In the genomic region with DNA sequence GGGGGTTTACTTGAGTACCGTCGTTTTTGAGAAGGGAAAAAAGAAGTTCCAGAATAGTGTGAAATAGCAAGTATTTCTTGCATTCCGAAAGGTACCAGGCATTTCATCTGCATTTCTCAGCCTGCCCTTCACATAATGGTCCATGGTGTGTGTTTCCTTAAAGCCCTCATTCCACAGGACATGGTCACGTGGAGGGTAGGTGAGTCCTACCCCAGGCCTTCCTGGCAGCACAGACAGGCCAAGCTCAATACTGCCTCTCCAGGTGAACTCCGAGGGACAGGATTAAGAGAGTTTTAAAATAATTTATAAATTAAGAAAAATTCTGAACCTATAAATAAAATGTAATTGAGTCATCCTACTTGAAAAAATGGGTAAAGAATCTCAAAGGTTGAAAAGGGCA, we compare ENCODE assay signal across 24 cellular contexts.
DNase-seq lines count a peak whose midpoint lies in the region; ATAC-seq and TF ChIP-seq lines count a peak whose summit lies in the region.
"Had no signal": no experiment of that assay in that cellular context is flagged by ENCODE, and none has a peak within 500 bp of the region (broad histone marks: within the 10 kb centered on the region; RNA-seq: fewer than 3 reads in every experiment).

No MANE protein-coding gene starts in this region.

- DNase-seq in GM23338 (ENCODE audit: low spot score) (peak; percentile 51), Karpas-422 (peak; percentile 37), brain microvascular endothelial cell (no peak), mesendoderm (peak; percentile 76), AG20443 (ENCODE audit: low spot score) (no peak), OCI-M2 (lab: John Stamatoyannopoulos, UW; ENCODE audit: unreplicated experiment) (no peak), DMS 273 treated with DMSO at 0.1 percent for 48 hours (lab: John Stamatoyannopoulos, UW) (no peak)
- DNase-seq: 8988T; CD4-positive, CD25-positive, alpha-beta regulatory T cell; COR-L47; DMS53; HCEC 1CT; KG1; MV-4-11; NCI-H1417; NCI-H187; NCI-H2107; NCI-H2227 treated with DMSO at 0.1 percent for 48 hours; NCI-H510A treated with DMSO at 0.1 percent for 48 hours; NCI-H82 had no signal

- H3K4me3 Mint-ChIP-seq in GM23338: no peak overlapping the region
- H3K4me3 Mint-ChIP-seq: B cell; CD4-positive, CD25-positive, alpha-beta regulatory T cell had no signal

- H3K27ac ChIP-seq in GM23338 (ENCODE audit: low read depth) (no peak overlapping the region), Karpas-422 (ENCODE audit: low read length) (no peak overlapping the region), brain microvascular endothelial cell (no peak overlapping the region), mesendoderm (ENCODE audit: low read depth, low read length) (no peak overlapping the region)
- H3K27ac ChIP-seq: SJSA1 had no signal

- H3K4me1 ChIP-seq in GM23338 (ENCODE audit: insufficient read depth): peaks cover 56% of the 10 kb centered on the region
- H3K4me1 ChIP-seq in Karpas-422 (ENCODE audit: low read length): no peaks in the 10 kb centered on the region
- peaks cover 13% of the 10 kb centered on the region for H3K4me1 ChIP-seq in mesendoderm (ENCODE audit: control insufficient read depth, low read depth, low read length)

- H3K79me2 ChIP-seq in GM23338 (replicated peaks; ENCODE audit: insufficient read depth) (no peaks in the 10 kb centered on the region), Karpas-422 (ENCODE audit: low read length) (no peaks in the 10 kb centered on the region), mesendoderm (ENCODE audit: control insufficient read depth, insufficient read depth, low read length) (no peaks in the 10 kb centered on the region)

- no peak overlapping the region for H3K4me2 ChIP-seq in GM23338
- no peak overlapping the region for H3K4me2 ChIP-seq in Karpas-422 (ENCODE audit: low read depth, low read length, poor library complexity, severe bottlenecking)
- H3K4me2 ChIP-seq in mesendoderm (ENCODE audit: low read length): no peak overlapping the region

- peak overlapping the region; percentile 85 for H2AFZ ChIP-seq in GM23338
- no peak overlapping the region for H2AFZ ChIP-seq in Karpas-422 (ENCODE audit: low read length)

- no peak overlapping the region for H3K27ac Mint-ChIP-seq in GM23338
- H3K27ac Mint-ChIP-seq: B cell; CD4-positive, CD25-positive, alpha-beta regulatory T cell had no signal

- no peaks in the 10 kb centered on the region for H3K9me3 Mint-ChIP-seq in GM23338

- H3K27me3 ChIP-seq in GM23338 (ENCODE audit: insufficient read depth): no peaks in the 10 kb centered on the region
- no peaks in the 10 kb centered on the region for H3K27me3 ChIP-seq in Karpas-422 (ENCODE audit: low read length)
- no peaks in the 10 kb centered on the region for H3K27me3 ChIP-seq in brain microvascular endothelial cell (replicated peaks)
- no peaks in the 10 kb centered on the region for H3K27me3 ChIP-seq in mesendoderm (ENCODE audit: insufficient read depth, low read length, poor library complexity)
- H3K27me3 ChIP-seq: SJSA1 had no signal

- in situ Hi-C loops in brain microvascular endothelial cell (cut with HindIII; ENCODE audit: low pct_ligation_motif_present, low sequenced_read_pairs): no loop called here

- H3K36me3 ChIP-seq in GM23338 (ENCODE audit: insufficient read depth) (no peaks in the 10 kb centered on the region), Karpas-422 (ENCODE audit: insufficient read depth, low read length) (no peaks in the 10 kb centered on the region), brain microvascular endothelial cell (replicated peaks) (no peaks in the 10 kb centered on the region), mesendoderm (ENCODE audit: control insufficient read depth, insufficient read depth, low read length) (no peaks in the 10 kb centered on the region)
- H3K36me3 ChIP-seq: SJSA1 had no signal

- H3K36me3 Mint-ChIP-seq in GM23338 (ENCODE audit: low read depth): no peaks in the 10 kb centered on the region
- H3K36me3 Mint-ChIP-seq: CD4-positive, CD25-positive, alpha-beta regulatory T cell had no signal

- no peak overlapping the region for H2AK5ac ChIP-seq in mesendoderm (ENCODE audit: low read length)

- no peaks in the 10 kb centered on the region for H3F3A ChIP-seq in GM23338 (replicated peaks; ENCODE audit: low read depth)

- H3K9me2 ChIP-seq in GM23338 (ENCODE audit: insufficient read depth) (no peaks in the 10 kb centered on the region), Karpas-422 (replicated peaks; ENCODE audit: insufficient read depth, low read length) (no peaks in the 10 kb centered on the region)

- H3K9me3 ChIP-seq in Karpas-422 (ENCODE audit: low read length): no peaks in the 10 kb centered on the region
- H3K9me3 ChIP-seq: SJSA1 had no signal

- H3K79me1 ChIP-seq in mesendoderm (ENCODE audit: low read length): no peaks in the 10 kb centered on the region

- ATAC-seq in GM23338: peak; percentile 6; the same call in 1 of the 3 replicates
- no peak for ATAC-seq in GM19023 (IDR thresholded peaks at IDR 0.05; ENCODE audit: unreplicated experiment)
- ATAC-seq: Panc1 had no signal

- no peak overlapping the region for H2BK15ac ChIP-seq in mesendoderm (replicated peaks; ENCODE audit: low read depth)

- peaks cover 56% of the 10 kb centered on the region for H3K4me1 Mint-ChIP-seq in GM23338
- H3K4me1 Mint-ChIP-seq: B cell; CD4-positive, CD25-positive, alpha-beta regulatory T cell had no signal

- no peak overlapping the region for H2BK120ac ChIP-seq in mesendoderm (ENCODE audit: low read depth, low read length)

- peak; percentile 47 to 48 for TF ChIP-seq CTCF in GM23338 (conservative IDR thresholded peaks at IDR 0.05; ENCODE audit: low read depth in 2 of 2)
- peak; percentile 36 for TF ChIP-seq CTCF in brain microvascular endothelial cell (IDR thresholded peaks at IDR 0.05; ENCODE audit: low read depth, low read length, missing control alignments)

- peak overlapping the region; percentile 60 for H3K4ac ChIP-seq in mesendoderm (ENCODE audit: low read depth, low read length)

- H3K18ac ChIP-seq in mesendoderm (ENCODE audit: low read length): peak overlapping the region; percentile 13

- no peak overlapping the region for H4K8ac ChIP-seq in mesendoderm (ENCODE audit: low read depth, low read length)

- H4K20me1 ChIP-seq in GM23338 (replicated peaks; ENCODE audit: insufficient read depth): no peaks in the 10 kb centered on the region
- no peaks in the 10 kb centered on the region for H4K20me1 ChIP-seq in Karpas-422 (ENCODE audit: insufficient read depth, low read depth, low read length)

- no peak overlapping the region for H2BK5ac ChIP-seq in mesendoderm (ENCODE audit: low read length)

- no peak overlapping the region for H4K5ac ChIP-seq in mesendoderm (ENCODE audit: low read length)

- no peak overlapping the region for H3K23ac ChIP-seq in mesendoderm (ENCODE audit: low read length)

- no peak overlapping the region for H3K4me3 ChIP-seq in GM23338
- H3K4me3 ChIP-seq in Karpas-422 (ENCODE audit: low read length): no peak overlapping the region
- H3K4me3 ChIP-seq in brain microvascular endothelial cell (ENCODE audit: low read depth, low read length): no peak overlapping the region
- H3K4me3 ChIP-seq in mesendoderm (ENCODE audit: low read length): no peak overlapping the region
- H3K4me3 ChIP-seq: SJSA1 had no signal

- no CpG with 5 or more reads among the region's 5 CpGs for WGBS in mesendoderm (ENCODE audit: extremely low coverage, insufficient coverage, low lambda C conversion rate)

- no peak overlapping the region for H3K56ac ChIP-seq in mesendoderm (ENCODE audit: low read length)

- H3K9ac ChIP-seq in Karpas-422 (ENCODE audit: low read length): no peak overlapping the region
- H3K9ac ChIP-seq in mesendoderm (ENCODE audit: low read length): no peak overlapping the region

- H3K27me3 Mint-ChIP-seq in GM23338 (ENCODE audit: insufficient read depth, low read depth, poor library complexity): peaks cover 14% of the 10 kb centered on the region

Comparison
In these comparisons a context has a peak if more than half of its experiments do, and no peak if none do; other contexts are left out.
1. DNase-seq: peak in GM23338 (single experiment), Karpas-422 (single experiment) and mesendoderm (single experiment); none in brain microvascular endothelial cell (single experiment), AG20443 (single experiment), OCI-M2 (single experiment) and DMS 273 treated with DMSO at 0.1 percent for 48 hours (single experiment).